Comparison of ENCODE assay signal across 3 cellular contexts in the genomic region with DNA sequence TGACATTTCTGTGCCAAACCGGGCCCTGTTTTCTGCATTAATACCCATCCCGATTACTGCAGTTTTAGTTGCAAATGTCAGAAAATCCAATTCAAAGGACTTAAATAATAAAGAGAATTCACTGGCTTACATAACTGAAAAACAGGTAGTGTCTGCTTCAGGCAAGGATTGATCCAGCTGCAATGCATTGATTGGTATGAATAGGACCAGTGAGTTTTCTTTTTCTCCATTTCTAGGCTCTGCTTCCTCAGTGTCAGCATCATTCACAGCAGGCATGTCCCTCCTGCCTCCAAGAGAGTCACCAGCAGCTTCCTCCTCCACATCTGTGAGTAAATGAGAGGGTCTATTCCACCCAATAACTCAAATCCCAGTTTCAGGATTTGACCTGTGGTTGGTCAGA.
TF ChIP-seq lines count a peak whose summit lies in the region.

No MANE protein-coding gene starts in this region.

TF ChIP-seq in HepG2, 621 proteins besides CTCF, POLR2A, EP300 and RAD21:
- TF ChIP-seq ZNF329 (CRISPR knock-in tag; IDR thresholded peaks at IDR 0.05; ENCODE audit: low read depth) (peak; percentile 97), ZNF800 (CRISPR knock-in tag; IDR thresholded peaks at IDR 0.05) (no peak), KLF6 (CRISPR knock-in tag; IDR thresholded peaks at IDR 0.05) (no peak), ISL2 (CRISPR knock-in tag; IDR thresholded peaks at IDR 0.05) (no peak), FOXO1 (CRISPR knock-in tag; IDR thresholded peaks at IDR 0.05) (no peak), NFE2 (CRISPR knock-in tag; IDR thresholded peaks at IDR 0.05) (no peak), HMG20A (CRISPR knock-in tag; IDR thresholded peaks at IDR 0.05; ENCODE audit: borderline replicate concordance) (no peak)
- TF ChIP-seq, protein P1, sequence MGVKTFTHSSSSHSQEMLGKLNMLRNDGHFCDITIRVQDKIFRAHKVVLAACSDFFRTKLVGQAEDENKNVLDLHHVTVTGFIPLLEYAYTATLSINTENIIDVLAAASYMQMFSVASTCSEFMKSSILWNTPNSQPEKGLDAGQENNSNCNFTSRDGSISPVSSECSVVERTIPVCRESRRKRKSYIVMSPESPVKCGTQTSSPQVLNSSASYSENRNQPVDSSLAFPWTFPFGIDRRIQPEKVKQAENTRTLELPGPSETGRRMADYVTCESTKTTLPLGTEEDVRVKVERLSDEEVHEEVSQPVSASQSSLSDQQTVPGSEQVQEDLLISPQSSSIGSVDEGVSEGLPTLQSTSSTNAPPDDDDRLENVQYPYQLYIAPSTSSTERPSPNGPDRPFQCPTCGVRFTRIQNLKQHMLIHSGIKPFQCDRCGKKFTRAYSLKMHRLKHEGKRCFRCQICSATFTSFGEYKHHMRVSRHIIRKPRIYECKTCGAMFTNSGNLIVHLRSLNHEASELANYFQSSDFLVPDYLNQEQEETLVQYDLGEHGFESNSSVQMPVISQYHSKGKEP (CRISPR knock-in tag; IDR thresholded peaks at IDR 0.05), result no peak
- TF ChIP-seq, protein P2, sequence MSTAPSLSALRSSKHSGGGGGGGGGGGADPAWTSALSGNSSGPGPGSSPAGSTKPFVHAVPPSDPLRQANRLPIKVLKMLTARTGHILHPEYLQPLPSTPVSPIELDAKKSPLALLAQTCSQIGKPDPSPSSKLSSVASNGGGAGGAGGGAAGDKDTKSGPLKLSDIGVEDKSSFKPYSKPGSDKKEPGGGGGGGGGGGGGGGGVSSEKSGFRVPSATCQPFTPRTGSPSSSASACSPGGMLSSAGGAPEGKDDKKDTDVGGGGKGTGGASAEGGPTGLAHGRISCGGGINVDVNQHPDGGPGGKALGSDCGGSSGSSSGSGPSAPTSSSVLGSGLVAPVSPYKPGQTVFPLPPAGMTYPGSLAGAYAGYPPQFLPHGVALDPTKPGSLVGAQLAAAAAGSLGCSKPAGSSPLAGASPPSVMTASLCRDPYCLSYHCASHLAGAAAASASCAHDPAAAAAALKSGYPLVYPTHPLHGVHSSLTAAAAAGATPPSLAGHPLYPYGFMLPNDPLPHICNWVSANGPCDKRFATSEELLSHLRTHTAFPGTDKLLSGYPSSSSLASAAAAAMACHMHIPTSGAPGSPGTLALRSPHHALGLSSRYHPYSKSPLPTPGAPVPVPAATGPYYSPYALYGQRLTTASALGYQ (CRISPR knock-in tag; IDR thresholded peaks at IDR 0.05), result no peak

TF ChIP-seq in K562, 482 proteins besides CTCF, POLR2A, EP300 and RAD21:
- TF ChIP-seq, protein P3, sequence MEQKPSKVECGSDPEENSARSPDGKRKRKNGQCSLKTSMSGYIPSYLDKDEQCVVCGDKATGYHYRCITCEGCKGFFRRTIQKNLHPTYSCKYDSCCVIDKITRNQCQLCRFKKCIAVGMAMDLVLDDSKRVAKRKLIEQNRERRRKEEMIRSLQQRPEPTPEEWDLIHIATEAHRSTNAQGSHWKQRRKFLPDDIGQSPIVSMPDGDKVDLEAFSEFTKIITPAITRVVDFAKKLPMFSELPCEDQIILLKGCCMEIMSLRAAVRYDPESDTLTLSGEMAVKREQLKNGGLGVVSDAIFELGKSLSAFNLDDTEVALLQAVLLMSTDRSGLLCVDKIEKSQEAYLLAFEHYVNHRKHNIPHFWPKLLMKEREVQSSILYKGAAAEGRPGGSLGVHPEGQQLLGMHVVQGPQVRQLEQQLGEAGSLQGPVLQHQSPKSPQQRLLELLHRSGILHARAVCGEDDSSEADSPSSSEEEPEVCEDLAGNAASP (IDR thresholded peaks at IDR 0.05), result no peak
- TF ChIP-seq RBM25 (IDR thresholded peaks at IDR 0.05; ENCODE audit: low read depth, low read length, severe bottlenecking), result peak; percentile 38

TF ChIP-seq in H1, 55 proteins besides CTCF, POLR2A, EP300 and RAD21:
- TF ChIP-seq, protein P4, sequence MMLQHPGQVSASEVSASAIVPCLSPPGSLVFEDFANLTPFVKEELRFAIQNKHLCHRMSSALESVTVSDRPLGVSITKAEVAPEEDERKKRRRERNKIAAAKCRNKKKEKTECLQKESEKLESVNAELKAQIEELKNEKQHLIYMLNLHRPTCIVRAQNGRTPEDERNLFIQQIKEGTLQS (IDR thresholded peaks at IDR 0.05; ENCODE audit: insufficient read depth, low read depth, low read length), result no peak
- TF ChIP-seq SAP30 (IDR thresholded peaks at IDR 0.05; ENCODE audit: insufficient read depth, insufficient replicate concordance, low read length), result no peak
- no peak for TF ChIP-seq TCF12 (IDR thresholded peaks at IDR 0.05; ENCODE audit: low read depth, low read length)
- TF ChIP-seq KDM1A (IDR thresholded peaks at IDR 0.05; ENCODE audit: borderline replicate concordance, low read length), result peak; percentile 68; the same call in 1 of the 2 replicates
